28 cellular contexts compared by ENCODE assay signal in the genomic region with DNA sequence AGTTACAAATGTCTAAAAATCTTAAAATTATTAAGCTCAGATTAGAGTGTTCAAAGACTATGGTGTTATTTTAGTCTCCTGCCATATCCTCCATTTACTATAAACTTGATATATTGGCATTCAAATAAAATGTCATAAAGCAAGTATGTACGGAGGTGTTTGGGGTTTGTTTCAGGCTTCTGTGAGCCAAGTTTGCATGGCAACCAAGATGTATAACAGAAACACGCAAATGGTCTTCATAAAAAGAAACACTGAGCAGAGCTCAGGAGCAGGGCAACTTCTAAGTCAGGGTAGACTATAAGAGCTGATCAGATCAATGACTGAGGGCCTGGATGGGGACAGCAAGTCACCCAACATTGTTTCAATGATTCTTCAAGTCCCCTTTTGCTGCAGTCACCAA. TPM values are rescaled to one million over a fixed set of nuclear protein-coding genes. Genes with fewer than 3 reads are reported as not detected.
"Had no signal": no experiment of that assay in that cellular context is flagged by ENCODE, and none has a peak within 500 bp of the region (broad histone marks: within the 10 kb centered on the region; RNA-seq: fewer than 3 reads in every experiment).

No MANE protein-coding gene starts in this region.

- H3K9me3 ChIP-seq: colonic mucosa, esophagus muscularis mucosa, esophagus squamous epithelium, gastrocnemius medialis, gastroesophageal sphincter had no signal

- H3K9me3 Mint-ChIP-seq: dendritic cell treated with granulocyte-macrophage colony-stimulating factor and Interleukin-4, amounts not matched to agents 40 ng/mL and 50 ng/mL, for 4 days; endodermal cell had no signal

- H3K27ac Mint-ChIP-seq: dendritic cell treated with granulocyte-macrophage colony-stimulating factor and Interleukin-4, amounts not matched to agents 40 ng/mL and 50 ng/mL, for 4 days; endodermal cell had no signal

- H3K4me1 ChIP-seq: colonic mucosa, esophagus squamous epithelium, foreskin keratinocyte, gastrocnemius medialis, heart left ventricle had no signal

- H3K27ac ChIP-seq: colonic mucosa, coronary artery, dorsolateral prefrontal cortex, epithelial cell of prostate, esophagus muscularis mucosa, esophagus squamous epithelium, foreskin keratinocyte, gastrocnemius medialis, heart left ventricle had no signal

- FAIRE-seq: colon, endometrium, endothelial cell of umbilical vein, frontal cortex had no signal

- H3K4me3 Mint-ChIP-seq: dendritic cell treated with granulocyte-macrophage colony-stimulating factor and Interleukin-4, amounts not matched to agents 40 ng/mL and 50 ng/mL, for 4 days; endodermal cell had no signal

- ATAC-seq: esophagus mucosa, foreskin keratinocyte, gastrocnemius medialis, gastroesophageal sphincter, heart left ventricle had no signal

- H3K27me3 ChIP-seq: colonic mucosa, esophagus muscularis mucosa, foreskin keratinocyte, gastrocnemius medialis, gastroesophageal sphincter had no signal

- H3K4me3 ChIP-seq: colonic mucosa, coronary artery, dorsolateral prefrontal cortex, esophagus muscularis mucosa, esophagus squamous epithelium, gastrocnemius medialis, gastroesophageal sphincter, heart left ventricle had no signal

- H3K36me3 ChIP-seq: colonic mucosa, esophagus muscularis mucosa, esophagus squamous epithelium, gastroesophageal sphincter, heart left ventricle had no signal

- DNase-seq: colonic mucosa; cortex of kidney; dermis blood vessel endothelial cell; dorsolateral prefrontal cortex; effector CD4-positive, alpha-beta T cell; effector CD8-positive, alpha-beta T cell; effector memory CD4-positive, alpha-beta T cell; endodermal cell; erythroblast; esophagus squamous epithelium; foreskin fibroblast; foreskin keratinocyte; foreskin melanocyte; gastrocnemius medialis; glutamatergic neuron; head of caudate nucleus; heart left ventricle had no signal

RNA-seq across cellular contexts. Expression of gene OSR1, which starts 20.5 kb away (rescaled TPM):
- total RNA-seq: endodermal cell, endothelial cell of umbilical vein, epithelial cell of proximal tubule had no signal
- polyA plus RNA-seq: endothelial cell of umbilical vein had no signal
